In the genomic region with DNA sequence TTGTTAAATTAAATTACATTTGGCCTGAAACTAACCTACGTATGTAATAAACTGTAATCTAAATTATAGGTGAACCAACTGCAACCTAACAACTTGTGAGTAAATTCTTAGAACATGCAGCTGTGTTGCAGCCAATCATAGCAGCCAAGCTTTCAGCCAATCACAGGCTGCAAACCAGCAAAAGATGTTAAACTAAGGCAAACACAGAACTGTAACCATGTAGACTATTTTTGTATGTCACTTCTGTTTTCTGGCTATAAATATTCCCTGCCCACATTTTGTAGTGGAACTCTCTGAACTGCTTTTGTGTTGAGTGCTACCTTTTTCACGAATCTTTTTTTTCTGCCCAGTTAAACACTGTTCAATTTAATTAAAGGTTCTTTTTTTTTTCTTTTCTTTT, we compare ENCODE assay signal across 15 cellular contexts. TPM values are rescaled to one million over a fixed set of nuclear protein-coding genes. Genes with fewer than 3 reads are reported as not detected.
DNase-seq lines count a peak whose midpoint lies in the region; ATAC-seq and TF ChIP-seq lines count a peak whose summit lies in the region.
"Had no signal": no experiment of that assay in that cellular context is flagged by ENCODE, and none has a peak within 500 bp of the region (broad histone marks: within the 10 kb centered on the region; RNA-seq: fewer than 3 reads in every experiment).

No MANE protein-coding gene starts in this region.

- WGBS in tibial nerve, 2 donors: 82% methylated on average over 2 of the region's 2 CpGs

- no peak for TF ChIP-seq EP300 in tibial nerve (IDR thresholded peaks at IDR 0.05)

- no peak for TF ChIP-seq CTCF in tibial nerve (IDR thresholded peaks at IDR 0.05)

- H3K4me3 ChIP-seq in tibial nerve: no peak overlapping the region
- H3K4me3 ChIP-seq: smooth muscle cell had no signal

- H3K36me3 ChIP-seq in tibial nerve: no peaks in the 10 kb centered on the region

- H3K27ac ChIP-seq in tibial nerve: no peak overlapping the region

- no peaks in the 10 kb centered on the region for H3K27me3 ChIP-seq in tibial nerve

- no peaks in the 10 kb centered on the region for H3K9me3 ChIP-seq in tibial nerve

- TF ChIP-seq POLR2A in tibial nerve (IDR thresholded peaks at IDR 0.05): no peak

- no peaks in the 10 kb centered on the region for H3K4me1 ChIP-seq in tibial nerve

- peak; percentile 50 for DNase-seq in NOMO-1 treated with DMSO at 0.1 percent for 48 hours (lab: John Stamatoyannopoulos, UW; ENCODE audit: unreplicated experiment)
- no peak for DNase-seq in nucleus accumbens (lab: John Stamatoyannopoulos, UW)
- no peak for DNase-seq in glomerular visceral epithelial cell (ENCODE audit: extremely low spot score)
- no peak for DNase-seq in NCI-H2081 (lab: John Stamatoyannopoulos, UW)
- no peak for DNase-seq in tibial nerve (ENCODE audit: low spot score in 2 of 2)
- DNase-seq: activated CD8-positive, alpha-beta T cell treated with anti-CD3 and anti-CD28 coated beads for 36 hours; amniotic stem cell; NCI-H187; stimulated activated CD8-positive, alpha-beta memory T cell treated with anti-CD3 and anti-CD28 coated beads, Interleukin-4, amount 100 ng/mL, for 48 hours had no signal

- ATAC-seq in GM18508 (IDR thresholded peaks at IDR 0.05; ENCODE audit: insufficient read depth, unreplicated experiment) (peak; percentile 70), GM21381 (IDR thresholded peaks at IDR 0.05; ENCODE audit: unreplicated experiment) (peak; percentile 53), HG03064 (IDR thresholded peaks at IDR 0.05; ENCODE audit: low read depth, unreplicated experiment) (peak; percentile 74)
- ATAC-seq: activated CD8-positive, alpha-beta T cell treated with anti-CD3 and anti-CD28 coated beads for 36 hours had no signal

RNA-seq across cellular contexts. Expression of gene ZPBP, which starts 28.2 kb away (rescaled TPM):
- not detected for total RNA-seq in tibial nerve
- total RNA-seq: HT1080, SK-MEL-5, smooth muscle cell had no signal
